3 cellular contexts compared by ENCODE assay signal in genomic region chr2:15794608-15795134, GRCh38.
"Had no signal": no experiment of that assay in that cellular context is flagged by ENCODE, and none has a peak within 500 bp of the region (broad histone marks: within the 10 kb centered on the region; RNA-seq: fewer than 3 reads in every experiment).

No MANE protein-coding gene starts in this region.

- H3K4me3 ChIP-seq: GM12878 had no signal

- DNase-seq: GDM1, GF-D8 had no signal
